ENCODE assay signal across 8 cellular contexts in genomic region chr19:52600639-52601024, GRCh38. TPM values are rescaled to one million over a fixed set of nuclear protein-coding genes. Genes with fewer than 3 reads are reported as not detected.
DNase-seq lines count a peak whose midpoint lies in the region; ATAC-seq, FAIRE-seq and TF ChIP-seq lines count a peak whose summit lies in the region.

No MANE protein-coding gene starts in this region.

- H3K27ac Mint-ChIP-seq in IgD-negative memory B cell, result peak overlapping the region; percentile 31 to 92 (median 73)
- no peak overlapping the region for H3K27ac Mint-ChIP-seq in activated naive CD8-positive, alpha-beta T cell treated with anti-CD3 and anti-CD28 coated beads, Interleukin-2, amount 50 U/mL, for 24 hours

- H3K4me1 ChIP-seq in keratinocyte (ENCODE audit: control insufficient read depth, extremely low read depth, insufficient read depth, low read length), result peaks cover 4% of the 10 kb centered on the region
- peaks cover 23 to 31% (median 25%) of the 10 kb centered on the region in 4 donors for H3K4me1 ChIP-seq in stomach

- dilution Hi-C loops in keratinocyte (cut with MboI; ENCODE audit: extremely low pct_ligation_motif_present, low sequenced_read_pairs), result no loop called here

- no peaks in the 10 kb centered on the region for H3K9me1 ChIP-seq in keratinocyte (ENCODE audit: control insufficient read depth, extremely low read depth, insufficient read depth, low read length)

- FAIRE-seq in keratinocyte (lab: Jason Lieb, UNC), result no peak

- ATAC-seq in activated naive CD8-positive, alpha-beta T cell treated with anti-CD3 and anti-CD28 coated beads, Interleukin-2, amount 50 U/mL, for 24 hours, result peak; percentile 11
- no peak for ATAC-seq in HG03045 (IDR thresholded peaks at IDR 0.05; ENCODE audit: unreplicated experiment)
- no peak for ATAC-seq in HG03439 (IDR thresholded peaks at IDR 0.05; ENCODE audit: unreplicated experiment)

- H2AFZ ChIP-seq in keratinocyte (ENCODE audit: control insufficient read depth, low read length), result peak overlapping the region; percentile 53

- H3K9me3 Mint-ChIP-seq in IgD-negative memory B cell, result peaks cover 6 to 19% (median 15%) of the 10 kb centered on the region in 3 donors
- peaks cover 39% of the 10 kb centered on the region for H3K9me3 Mint-ChIP-seq in activated naive CD8-positive, alpha-beta T cell treated with anti-CD3 and anti-CD28 coated beads, Interleukin-2, amount 50 U/mL, for 24 hours

- no peaks in the 10 kb centered on the region for H4K20me1 ChIP-seq in keratinocyte (ENCODE audit: control insufficient read depth, extremely low read depth, insufficient read depth, low read length)

- no peak for TF ChIP-seq POLR2A in stomach (IDR thresholded peaks at IDR 0.05)

- peaks cover 0 to 8% of the 10 kb centered on the region in 2 experiments for H3K36me3 ChIP-seq in keratinocyte (ENCODE audit: control insufficient read depth in 2 of 2, extremely low read depth in 1 of 2, insufficient read depth in 2 of 2, low read length in 2 of 2)
- peaks cover 0 to 26% (median 13%) of the 10 kb centered on the region in 4 donors for H3K36me3 ChIP-seq in stomach

- H3K4me3 ChIP-seq in keratinocyte (ENCODE audit: control insufficient read depth in 2 of 3, extremely low read depth in 1 of 3, insufficient read depth in 2 of 3, low read depth in 1 of 3, low read length in 3 of 3), result peak overlapping the region; percentile 69 to 83 (median 78)
- H3K4me3 ChIP-seq in stomach, result peak overlapping the region; percentile 56 to 70 (median 67)

- DNase-seq in NCI-H2227 (lab: John Stamatoyannopoulos, UW; ENCODE audit: unreplicated experiment) (peak; percentile 18), NCI-H2227 treated with DMSO at 0.1 percent for 48 hours (lab: John Stamatoyannopoulos, UW) (no peak), keratinocyte (ENCODE audit: low read depth, low spot score) (no peak), stomach (peak; percentile 33)
- DNase-seq in activated naive CD8-positive, alpha-beta T cell treated with anti-CD3 and anti-CD28 coated beads, Interleukin-2, amount 50 U/mL, for 24 hours, result no peak

- H3K79me2 ChIP-seq in keratinocyte (ENCODE audit: control insufficient read depth, insufficient read depth, low read length), result peaks cover 2% of the 10 kb centered on the region

- no peak for TF ChIP-seq EP300 in stomach (IDR thresholded peaks at IDR 0.05)

- peak overlapping the region; percentile 28 for H3K9ac ChIP-seq in keratinocyte (ENCODE audit: control insufficient read depth, extremely low read depth, insufficient read depth, low read length)

- TF ChIP-seq CTCF in keratinocyte (optimal IDR thresholded peaks at IDR 0.05 in 1 of 3, IDR thresholded peaks at IDR 0.05 in 1 of 3, conservative IDR thresholded peaks at IDR 0.05 in 1 of 3; ENCODE audit: extremely low read depth in 1 of 3, insufficient read depth in 2 of 3, low read length in 3 of 3) (no peak), stomach (IDR thresholded peaks at IDR 0.05) (no peak)

- H3K36me3 Mint-ChIP-seq in IgD-negative memory B cell, result peaks cover 8% of the 10 kb centered on the region
- H3K36me3 Mint-ChIP-seq in activated naive CD8-positive, alpha-beta T cell treated with anti-CD3 and anti-CD28 coated beads, Interleukin-2, amount 50 U/mL, for 24 hours (ENCODE audit: low read depth), result peaks cover 61% of the 10 kb centered on the region

- H3K4me3 Mint-ChIP-seq in IgD-negative memory B cell, result peak overlapping the region; percentile 88 to 97 (median 90)
- peak overlapping the region; percentile 84 for H3K4me3 Mint-ChIP-seq in activated naive CD8-positive, alpha-beta T cell treated with anti-CD3 and anti-CD28 coated beads, Interleukin-2, amount 50 U/mL, for 24 hours

- no peaks in the 10 kb centered on the region for H3K27me3 ChIP-seq in keratinocyte (ENCODE audit: control insufficient read depth, extremely low read depth, insufficient read depth, low read length)
- H3K27me3 ChIP-seq in stomach, result no peaks in the 10 kb centered on the region

- intact Hi-C loops in stomach (cut with DNase I; ENCODE audit: low total_unique reads), result no loop called here

- H3K4me2 ChIP-seq in keratinocyte (ENCODE audit: control insufficient read depth, extremely low read depth, insufficient read depth, low read depth, low read length), result peak overlapping the region; percentile 86

- WGBS in stomach, 5 donors, result 2 to 5% (median 3%) methylated on average over 7 to 15 of the region's 15 CpGs

- peaks cover 15 to 21% (median 15%) of the 10 kb centered on the region in 3 donors for H3K4me1 Mint-ChIP-seq in IgD-negative memory B cell
- peaks cover 24% of the 10 kb centered on the region for H3K4me1 Mint-ChIP-seq in activated naive CD8-positive, alpha-beta T cell treated with anti-CD3 and anti-CD28 coated beads, Interleukin-2, amount 50 U/mL, for 24 hours

- H3K27me3 Mint-ChIP-seq in IgD-negative memory B cell, result no peaks in the 10 kb centered on the region
- no peaks in the 10 kb centered on the region for H3K27me3 Mint-ChIP-seq in activated naive CD8-positive, alpha-beta T cell treated with anti-CD3 and anti-CD28 coated beads, Interleukin-2, amount 50 U/mL, for 24 hours

- H3K27ac ChIP-seq in keratinocyte (ENCODE audit: control insufficient read depth, insufficient read depth, low read length) (no peak overlapping the region), stomach (peak overlapping the region; percentile 78 to 90 (median 85))

- H3K9me3 ChIP-seq in keratinocyte (ENCODE audit: control insufficient read depth, low read depth, low read length) (peaks cover 4% of the 10 kb centered on the region), stomach (peaks cover 0 to 46% (median 16%) of the 10 kb centered on the region in 4 donors)

RNA-seq across cellular contexts. Expression of gene ZNF701, which starts 30.5 kb away (rescaled TPM):
- polyA plus RNA-seq in IgD-negative memory B cell, result 18.3 TPM
- 6.0 to 7.2 TPM (median 7.0 TPM) in 3 replicates for polyA plus RNA-seq in keratinocyte
- 2.3 TPM for polyA plus RNA-seq in keratinocyte (2011; ENCODE audit: low read depth)
- polyA plus RNA-seq in keratinocyte (2011; cell fraction: cytosol; rRNA removed), result 2.0 and 4.4 TPM in 2 replicates
- 12.8 and 13.2 TPM in 2 replicates for polyA plus RNA-seq in keratinocyte (2011; cell fraction: nucleus; rRNA removed)
- polyA plus RNA-seq in keratinocyte (2012; ENCODE audit: low replicate concordance), result 3.9 and 7.6 TPM in 2 replicates
- polyA minus RNA-seq in keratinocyte, result 4.2 to 21.3 TPM (median 13.1 TPM) in 3 replicates
- polyA minus RNA-seq in keratinocyte (2011; cell fraction: cytosol; rRNA and poly(A)+ RNA removed), result 5.9 TPM
- 11.1 and 18.2 TPM in 2 replicates for polyA minus RNA-seq in keratinocyte (2011; cell fraction: nucleus; rRNA and poly(A)+ RNA removed)
- 10 to 100 TPM in 2 of 5 donors, 1 to 10 TPM in 3; 1.2 to 28.1 (median 9.0) TPM for total RNA-seq in stomach
- polyA plus RNA-seq in stomach, result 1 to 10 TPM; 4.1 to 4.7 (median 4.2) TPM

RNA-seq across cellular contexts. Expression of gene ZNF83, which starts 37.5 kb away (rescaled TPM):
- polyA plus RNA-seq in IgD-negative memory B cell (13.9 TPM), keratinocyte (18.3 to 67.3 TPM (median 47.3 TPM) in 3 replicates), stomach (10 to 100 TPM; 10.3 to 36.5 (median 19.1) TPM)
- 80.4 TPM for polyA plus RNA-seq in keratinocyte (2011; ENCODE audit: low read depth)
- polyA plus RNA-seq in keratinocyte (2011; cell fraction: cytosol; rRNA removed), result 9.0 and 22.6 TPM in 2 replicates
- 188 and 216 TPM in 2 replicates for polyA plus RNA-seq in keratinocyte (2011; cell fraction: nucleus; rRNA removed)
- polyA plus RNA-seq in keratinocyte (2012; ENCODE audit: low replicate concordance), result 13.9 and 87.3 TPM in 2 replicates
- polyA minus RNA-seq in keratinocyte, result 6.0 to 46.1 TPM (median 37.9 TPM) in 3 replicates
- 8.8 TPM for polyA minus RNA-seq in keratinocyte (2011; cell fraction: cytosol; rRNA and poly(A)+ RNA removed)
- polyA minus RNA-seq in keratinocyte (2011; cell fraction: nucleus; rRNA and poly(A)+ RNA removed), result 53.8 and 94.5 TPM in 2 replicates
- total RNA-seq in stomach, result 100 to 1,000 TPM in 1 of 5 donors, 10 to 100 TPM in 4; 11.0 to 115 (median 35.8) TPM

Comparison
In these comparisons a context has a peak if more than half of its experiments do, and no peak if none do; other contexts are left out.
1. DNase-seq: peak in NCI-H2227 (single experiment) and stomach (single experiment); none in NCI-H2227 treated with DMSO at 0.1 percent for 48 hours (single experiment), activated naive CD8-positive, alpha-beta T cell treated with anti-CD3 and anti-CD28 coated beads, Interleukin-2, amount 50 U/mL, for 24 hours (single experiment) and keratinocyte (single experiment).